ENCODE assay signal across 17 cellular contexts in genomic region chr7:100620804-100621203, GRCh38. TPM values are rescaled to one million over a fixed set of nuclear protein-coding genes. Genes with fewer than 3 reads are reported as not detected.
DNase-seq lines count a peak whose midpoint lies in the region; ATAC-seq, FAIRE-seq and TF ChIP-seq lines count a peak whose summit lies in the region.
"Had no signal": no experiment of that assay in that cellular context is flagged by ENCODE, and none has a peak within 500 bp of the region (broad histone marks: within the 10 kb centered on the region; RNA-seq: fewer than 3 reads in every experiment).

No MANE protein-coding gene starts in this region.

- TF ChIP-seq POLR2A in K562 (conservative IDR thresholded peaks at IDR 0.05): no peak

- no peak for TF ChIP-seq CTCF in K562 (IDR thresholded peaks at IDR 0.05 in 2 of 3, conservative IDR thresholded peaks at IDR 0.05 in 1 of 3; ENCODE audit: insufficient read depth in 2 of 3, low read depth in 1 of 3, low read length in 3 of 3)
- TF ChIP-seq CTCF in neural crest cell (conservative IDR thresholded peaks at IDR 0.05): no peak

- peaks cover 2% of the 10 kb centered on the region for H3K4me1 Mint-ChIP-seq in neural crest cell
- peaks cover 6% of the 10 kb centered on the region for H3K4me1 Mint-ChIP-seq in stimulated activated effector memory CD8-positive, alpha-beta T cell treated with anti-CD3 and anti-CD28 coated beads, Interleukin-12 subunit alpha, Interleukin-12 subunit beta, amount 100 ng/mL, for 72 hours

- WGBS in K562 (ENCODE audit: insufficient coverage, low coverage, missing lambda C conversion rate): 89% methylated on average over 23 of the region's 23 CpGs

- no peak overlapping the region for H3K4me2 ChIP-seq in K562 (ENCODE audit: insufficient read depth, low read length)

- peak overlapping the region; percentile 33 for H3K4me3 Mint-ChIP-seq in neural crest cell
- H3K4me3 Mint-ChIP-seq in stimulated activated effector memory CD8-positive, alpha-beta T cell treated with anti-CD3 and anti-CD28 coated beads, Interleukin-12 subunit alpha, Interleukin-12 subunit beta, amount 100 ng/mL, for 72 hours: no peak overlapping the region
- H3K4me3 Mint-ChIP-seq: B cell; CD4-positive, alpha-beta T cell had no signal

- no peaks in the 10 kb centered on the region for H3K9me1 ChIP-seq in K562 (ENCODE audit: control insufficient read depth, insufficient read depth, low read length)

- H3K36me3 ChIP-seq in K562 (ENCODE audit: control insufficient read depth, insufficient read depth, low read length): peaks cover 28% of the 10 kb centered on the region

- H3K9me3 Mint-ChIP-seq in neural crest cell: no peaks in the 10 kb centered on the region
- H3K9me3 Mint-ChIP-seq in stimulated activated effector memory CD8-positive, alpha-beta T cell treated with anti-CD3 and anti-CD28 coated beads, Interleukin-12 subunit alpha, Interleukin-12 subunit beta, amount 100 ng/mL, for 72 hours: no peaks in the 10 kb centered on the region
- H3K9me3 Mint-ChIP-seq: CD4-positive, alpha-beta T cell had no signal

- BruUV-seq in K562 (replicated peaks; lab: Mats Ljungman, UMichigan): no TSS peak

- H3K27me3 Mint-ChIP-seq in neural crest cell (ENCODE audit: low read depth): no peaks in the 10 kb centered on the region
- H3K27me3 Mint-ChIP-seq: B cell; CD4-positive, alpha-beta T cell had no signal

- H3K9ac ChIP-seq in K562 (ENCODE audit: insufficient read depth in 1 of 2, low read depth in 2 of 2, low read length in 2 of 2): no peak overlapping the region
- H3K9ac ChIP-seq: GM23248 had no signal

- no peak for TF ChIP-seq EP300 in K562 (IDR thresholded peaks at IDR 0.05; ENCODE audit: low read length)

- H3K27ac Mint-ChIP-seq in neural crest cell (ENCODE audit: unreplicated experiment): no peak overlapping the region
- H3K27ac Mint-ChIP-seq in stimulated activated effector memory CD8-positive, alpha-beta T cell treated with anti-CD3 and anti-CD28 coated beads, Interleukin-12 subunit alpha, Interleukin-12 subunit beta, amount 100 ng/mL, for 72 hours: peak overlapping the region; percentile 14
- H3K27ac Mint-ChIP-seq: B cell; CD4-positive, alpha-beta T cell had no signal

- H3K4me3 ChIP-seq in K562: no peak overlapping the region
- H3K4me3 ChIP-seq: GM12878, GM23248 had no signal

- in situ Hi-C loops in K562 (cut with MboI): no loop called here

- H3K9me3 ChIP-seq in K562 (replicated peaks; ENCODE audit: control insufficient read depth, insufficient read depth, low read depth, low read length): no peaks in the 10 kb centered on the region

- no peak overlapping the region for H3K27ac ChIP-seq in K562 (ENCODE audit: extremely low read depth, low read depth, low read length)
- H3K27ac ChIP-seq: GM23248, HL-60 had no signal

- H3K79me2 ChIP-seq in K562 (ENCODE audit: control insufficient read depth, insufficient read depth, low read length): peaks cover 2% of the 10 kb centered on the region; the same call in 2 of the 3 replicates

- intact Hi-C loops in K562 (cut with micrococcal nuclease): no loop called here

- ATAC-seq in K562 (no peak; the same call in 2 of the 3 replicates), HG03378 (IDR thresholded peaks at IDR 0.05; ENCODE audit: unreplicated experiment) (no peak), HG02571 (IDR thresholded peaks at IDR 0.05; ENCODE audit: unreplicated experiment) (no peak)
- ATAC-seq in stimulated activated effector memory CD8-positive, alpha-beta T cell treated with anti-CD3 and anti-CD28 coated beads, Interleukin-12 subunit alpha, Interleukin-12 subunit beta, amount 100 ng/mL, for 72 hours: no peak
- ATAC-seq: GM12878 had no signal

- H3K4me1 ChIP-seq in K562 (replicated peaks in 1 of 2; ENCODE audit: control insufficient read depth in 2 of 2, insufficient read depth in 2 of 2, low read length in 2 of 2): peaks cover 10 to 17% of the 10 kb centered on the region in 2 experiments; a peak in 4 of 5 replicates

- CTCF ChIA-PET in K562 (lab: Yijun Ruan, JAX; ENCODE audit: low intra/inter-chr PET ratio): no interaction called here

- FAIRE-seq in K562 (lab: Jason Lieb, UNC): no peak
- FAIRE-seq: A204.1, GM12878, GM18507 had no signal

- H4K20me1 ChIP-seq in K562 (replicated peaks; ENCODE audit: control insufficient read depth, insufficient read depth, low read length): no peaks in the 10 kb centered on the region

- no peak for TF ChIP-seq RAD21 in K562 (CRISPR knock-in tag; conservative IDR thresholded peaks at IDR 0.05 in 1 of 2, IDR thresholded peaks at IDR 0.05 in 1 of 2)

- H3K27me3 ChIP-seq in K562 (ENCODE audit: control insufficient read depth in 2 of 2, insufficient read depth in 2 of 2, low read length in 2 of 2): no peaks in the 10 kb centered on the region

- POLR2A ChIA-PET in K562 (lab: Yijun Ruan, JAX): interaction anchor here (0.6 to 7.0 kb wide), 3 partner anchors 6 to 29 kb away, joined by 3 to 54 read pairs (median 3); partner anchors contain the start of gene MOSPD3

- H2AFZ ChIP-seq in K562 (ENCODE audit: low read depth, low read length): no peak overlapping the region
- H2AFZ ChIP-seq: GM23248 had no signal

- DNase-seq in K562 (ENCODE audit: extremely low read depth in 1 of 4, low spot score in 3 of 4) (no peak), neural crest cell (ENCODE audit: low read depth, low spot score) (no peak)
- no peak for DNase-seq in stimulated activated effector memory CD8-positive, alpha-beta T cell treated with anti-CD3 and anti-CD28 coated beads, Interleukin-12 subunit alpha, Interleukin-12 subunit beta, amount 100 ng/mL, for 72 hours (ENCODE audit: low spot score in 2 of 2)
- DNase-seq: C1 segment of cervical spinal cord; Calu3; CD4-positive, alpha-beta T cell; DMS 273 treated with DMSO at 0.1 percent for 48 hours; GM23248; H7; KG1 had no signal

- peaks cover 2% of the 10 kb centered on the region for H3K36me3 Mint-ChIP-seq in neural crest cell (ENCODE audit: low read depth)
- H3K36me3 Mint-ChIP-seq in stimulated activated effector memory CD8-positive, alpha-beta T cell treated with anti-CD3 and anti-CD28 coated beads, Interleukin-12 subunit alpha, Interleukin-12 subunit beta, amount 100 ng/mL, for 72 hours: no peaks in the 10 kb centered on the region

RNA-seq across cellular contexts. Expression of gene MOSPD3, which starts 8.5 kb away (rescaled TPM):
- 7.4 and 17.6 TPM in 2 replicates for total RNA-seq in K562 (2011; cell fraction: chromatin; rRNA removed; ENCODE audit: low replicate concordance)
- 17.5 and 20.3 TPM in 2 replicates for total RNA-seq in K562 (2011; cell fraction: nucleolus; rRNA removed)
- 13.9 and 15.0 TPM in 2 replicates for total RNA-seq in K562 (2011; cell fraction: nucleoplasm; rRNA removed)
- total RNA-seq in K562 (2014; rRNA removed) (7.3 and 18.3 TPM in 2 replicates), K562 (2014; rRNA removed; fragmentation: Illumina TruSeq; extraction: Trizol) (3.4 and 4.3 TPM in 2 replicates), K562 (2015; rRNA removed; fragmentation: Illumina TruSeq; extraction: Trizol) (5.8 and 6.9 TPM in 2 replicates), K562 (2021) (29.0 and 32.1 TPM in 2 replicates), neural crest cell (24.3 and 27.9 TPM in 2 replicates)
- polyA plus RNA-seq in K562 (2011; rRNA removed) (9.1 and 18.6 TPM in 2 replicates), K562 (2014; fragmentation: Illumina TruSeq; extraction: Trizol) (15.3 and 27.4 TPM in 2 replicates), K562 (2014; fragmentation: Nextera tagmentation; extraction: Ambion mirVana) (1 to 10 TPM; 1.4 to 2.6 TPM), K562 (2014; rRNA removed) (14.1 and 15.0 TPM in 2 replicates)
- polyA plus RNA-seq in K562 (2011; cell fraction: cytosol; rRNA removed): 8.8 and 23.5 TPM in 2 replicates
- 23.6 and 37.0 TPM in 2 replicates for polyA plus RNA-seq in K562 (2011; cell fraction: nucleus; rRNA removed)
- polyA plus RNA-seq in K562 (2012): 26.6 and 27.6 TPM in 2 replicates
- 2.5 and 3.4 TPM in 2 replicates for polyA minus RNA-seq in K562 (2011; rRNA and poly(A)+ RNA removed)
- polyA minus RNA-seq in K562 (2011; cell fraction: cytosol; rRNA and poly(A)+ RNA removed): 5.8 and 6.3 TPM in 2 replicates
- 8.1 and 8.6 TPM in 2 replicates for polyA minus RNA-seq in K562 (2011; cell fraction: nucleus; rRNA and poly(A)+ RNA removed)

RNA-seq across cellular contexts. Expression of gene PCOLCE, which starts 18.6 kb away (rescaled TPM):
- total RNA-seq in K562 (2011; cell fraction: chromatin; rRNA removed; ENCODE audit: low replicate concordance): 11.5 and 28.7 TPM in 2 replicates
- total RNA-seq in K562 (2011; cell fraction: nucleolus; rRNA removed): 29.5 and 34.2 TPM in 2 replicates
- 23.0 and 24.9 TPM in 2 replicates for total RNA-seq in K562 (2011; cell fraction: nucleoplasm; rRNA removed)
- total RNA-seq in K562 (2014; rRNA removed) (13.5 and 14.1 TPM in 2 replicates), K562 (2014; rRNA removed; fragmentation: Illumina TruSeq; extraction: Trizol) (3.8 and 4.5 TPM in 2 replicates), K562 (2015; rRNA removed; fragmentation: Illumina TruSeq; extraction: Trizol) (8.9 and 10.0 TPM in 2 replicates), K562 (2021) (32.4 and 33.9 TPM in 2 replicates), neural crest cell (13.7 and 16.7 TPM in 2 replicates)
- polyA plus RNA-seq in K562 (2011; rRNA removed) (5.0 and 11.8 TPM in 2 replicates), K562 (2014; fragmentation: Illumina TruSeq; extraction: Trizol) (30.4 and 31.8 TPM in 2 replicates), K562 (2014; fragmentation: Nextera tagmentation; extraction: Ambion mirVana) (1 to 10 TPM; 5.2 to 5.4 TPM), K562 (2014; rRNA removed) (28.0 and 28.6 TPM in 2 replicates)
- 9.0 and 11.0 TPM in 2 replicates for polyA plus RNA-seq in K562 (2011; cell fraction: cytosol; rRNA removed)
- polyA plus RNA-seq in K562 (2011; cell fraction: nucleus; rRNA removed): 59.3 and 94.1 TPM in 2 replicates
- 21.8 and 34.6 TPM in 2 replicates for polyA plus RNA-seq in K562 (2012)
- 1.6 and 2.0 TPM in 2 replicates for polyA minus RNA-seq in K562 (2011; rRNA and poly(A)+ RNA removed)
- 5.7 and 10.1 TPM in 2 replicates for polyA minus RNA-seq in K562 (2011; cell fraction: cytosol; rRNA and poly(A)+ RNA removed)
- 7.3 and 10.7 TPM in 2 replicates for polyA minus RNA-seq in K562 (2011; cell fraction: nucleus; rRNA and poly(A)+ RNA removed)

RNA-seq across cellular contexts. Expression of gene TFR2, which starts 20.5 kb away (rescaled TPM):
- 166 and 461 TPM in 2 replicates for total RNA-seq in K562 (2011; cell fraction: chromatin; rRNA removed; ENCODE audit: low replicate concordance)
- 349 and 384 TPM in 2 replicates for total RNA-seq in K562 (2011; cell fraction: nucleolus; rRNA removed)
- 215 and 227 TPM in 2 replicates for total RNA-seq in K562 (2011; cell fraction: nucleoplasm; rRNA removed)
- total RNA-seq in K562 (2014; rRNA removed) (71.6 and 92.0 TPM in 2 replicates), K562 (2014; rRNA removed; fragmentation: Illumina TruSeq; extraction: Trizol) (16.3 and 21.7 TPM in 2 replicates), K562 (2015; rRNA removed; fragmentation: Illumina TruSeq; extraction: Trizol) (40.8 and 44.0 TPM in 2 replicates), K562 (2021) (121 and 123 TPM in 2 replicates), neural crest cell (1.7 and 2.4 TPM in 2 replicates)
- polyA plus RNA-seq in K562 (2011; rRNA removed) (51.1 and 65.2 TPM in 2 replicates), K562 (2014; fragmentation: Illumina TruSeq; extraction: Trizol) (55.3 and 63.5 TPM in 2 replicates), K562 (2014; fragmentation: Nextera tagmentation; extraction: Ambion mirVana) (1 to 10 TPM; 3.8 to 4.7 TPM), K562 (2014; rRNA removed) (82.0 and 88.6 TPM in 2 replicates)
- polyA plus RNA-seq in K562 (2011; cell fraction: cytosol; rRNA removed): 41.2 and 121 TPM in 2 replicates
- polyA plus RNA-seq in K562 (2011; cell fraction: nucleus; rRNA removed): 267 and 470 TPM in 2 replicates
- polyA plus RNA-seq in K562 (2012): 124 and 131 TPM in 2 replicates
- 12.8 and 26.7 TPM in 2 replicates for polyA minus RNA-seq in K562 (2011; rRNA and poly(A)+ RNA removed)
- polyA minus RNA-seq in K562 (2011; cell fraction: cytosol; rRNA and poly(A)+ RNA removed): 58.1 and 69.5 TPM in 2 replicates
- polyA minus RNA-seq in K562 (2011; cell fraction: nucleus; rRNA and poly(A)+ RNA removed): 62.4 and 89.8 TPM in 2 replicates

RNA-seq across cellular contexts. Expression of gene FBXO24, which starts 34.7 kb away (rescaled TPM):
- total RNA-seq in K562 (2011; cell fraction: chromatin; rRNA removed; ENCODE audit: low replicate concordance): 1.5 and 2.7 TPM in 2 replicates
- total RNA-seq in K562 (2011; cell fraction: nucleolus; rRNA removed): 1.6 and 2.0 TPM in 2 replicates
- 1.1 and 2.1 TPM in 2 replicates for total RNA-seq in K562 (2011; cell fraction: nucleoplasm; rRNA removed)
- 0.50 and 1.4 TPM in 2 replicates for total RNA-seq in K562 (2014; rRNA removed)
- 0.10 and 0.33 TPM in 2 replicates for total RNA-seq in K562 (2014; rRNA removed; fragmentation: Illumina TruSeq; extraction: Trizol)
- total RNA-seq in K562 (2015; rRNA removed; fragmentation: Illumina TruSeq; extraction: Trizol): 0.49 and 0.51 TPM in 2 replicates
- total RNA-seq in K562 (2021): 0.94 and 0.95 TPM in 2 replicates
- polyA plus RNA-seq in K562 (2011; rRNA removed): 0.50 and 0.57 TPM in 2 replicates
- 0.86 and 1.00 TPM in 2 replicates for polyA plus RNA-seq in K562 (2011; cell fraction: cytosol; rRNA removed)
- polyA plus RNA-seq in K562 (2011; cell fraction: nucleus; rRNA removed): 2.1 and 3.5 TPM in 2 replicates
- polyA plus RNA-seq in K562 (2012): 0.52 and 1.0 TPM in 2 replicates
- 0.42 and 0.80 TPM in 2 replicates for polyA plus RNA-seq in K562 (2014; fragmentation: Illumina TruSeq; extraction: Trizol)
- under 1 TPM; 0.17 to 0.27 TPM for polyA plus RNA-seq in K562 (2014; fragmentation: Nextera tagmentation; extraction: Ambion mirVana)
- 0.73 and 1.3 TPM in 2 replicates for polyA plus RNA-seq in K562 (2014; rRNA removed)
- polyA minus RNA-seq in K562 (2011; rRNA and poly(A)+ RNA removed): 0.51 and 0.84 TPM in 2 replicates
- 0.67 TPM in 1 of 2 replicates, not detected in the other for polyA minus RNA-seq in K562 (2011; cell fraction: cytosol; rRNA and poly(A)+ RNA removed)
- 0.67 and 0.78 TPM in 2 replicates for polyA minus RNA-seq in K562 (2011; cell fraction: nucleus; rRNA and poly(A)+ RNA removed)
- total RNA-seq in neural crest cell: 0.50 and 0.61 TPM in 2 replicates

RNA-seq across cellular contexts. Expression of gene LRCH4, which starts 34.9 kb away (rescaled TPM):
- 117 and 377 TPM in 2 replicates for total RNA-seq in K562 (2011; cell fraction: chromatin; rRNA removed; ENCODE audit: low replicate concordance)
- 224 and 228 TPM in 2 replicates for total RNA-seq in K562 (2011; cell fraction: nucleolus; rRNA removed)
- 133 and 136 TPM in 2 replicates for total RNA-seq in K562 (2011; cell fraction: nucleoplasm; rRNA removed)
- total RNA-seq in K562 (2014; rRNA removed): 15.0 and 33.7 TPM in 2 replicates
- total RNA-seq in K562 (2014; rRNA removed; fragmentation: Illumina TruSeq; extraction: Trizol): 3.3 and 6.0 TPM in 2 replicates
- 15.0 and 17.2 TPM in 2 replicates for total RNA-seq in K562 (2015; rRNA removed; fragmentation: Illumina TruSeq; extraction: Trizol)
- total RNA-seq in K562 (2021): 56.0 and 63.3 TPM in 2 replicates
- polyA plus RNA-seq in K562 (2011; rRNA removed): 9.0 and 22.2 TPM in 2 replicates
- 8.5 and 16.9 TPM in 2 replicates for polyA plus RNA-seq in K562 (2011; cell fraction: cytosol; rRNA removed)
- 184 and 234 TPM in 2 replicates for polyA plus RNA-seq in K562 (2011; cell fraction: nucleus; rRNA removed)
- 28.5 and 77.6 TPM in 2 replicates for polyA plus RNA-seq in K562 (2012)
- 15.7 and 28.6 TPM in 2 replicates for polyA plus RNA-seq in K562 (2014; fragmentation: Illumina TruSeq; extraction: Trizol)
- polyA plus RNA-seq in K562 (2014; fragmentation: Nextera tagmentation; extraction: Ambion mirVana): under 1 TPM; 0.06 to 0.25 TPM
- 41.0 and 53.0 TPM in 2 replicates for polyA plus RNA-seq in K562 (2014; rRNA removed)
- 7.4 and 7.6 TPM in 2 replicates for polyA minus RNA-seq in K562 (2011; rRNA and poly(A)+ RNA removed)
- 25.4 and 28.8 TPM in 2 replicates for polyA minus RNA-seq in K562 (2011; cell fraction: cytosol; rRNA and poly(A)+ RNA removed)
- 61.5 and 71.8 TPM in 2 replicates for polyA minus RNA-seq in K562 (2011; cell fraction: nucleus; rRNA and poly(A)+ RNA removed)
- total RNA-seq in neural crest cell: 44.2 and 46.6 TPM in 2 replicates
